ENCODE assay signal across 1 cellular context in genomic region chr14:68781161-68782021, GRCh38.
A peak's percentile ranks its signal among the peaks of the same experiment; 100 is the strongest.
TF ChIP-seq lines count a peak whose summit lies in the region.

No MANE protein-coding gene starts in this region.

TF ChIP-seq in K562, 482 proteins besides CTCF, POLR2A, EP300 and RAD21 (continued from another document):
- no peak for TF ChIP-seq CREB3L1 (IDR thresholded peaks at IDR 0.05; ENCODE audit: borderline replicate concordance, low read depth)
- peak; percentile 46; the same call in 1 of the 2 replicates for TF ChIP-seq TAL1 (IDR thresholded peaks at IDR 0.05)
- 0 out of 2 replicates have a peak, but pooled peaks have one; percentile 44 for TF ChIP-seq BHLHE40 (IDR thresholded peaks at IDR 0.05; ENCODE audit: low read length)
- TF ChIP-seq MEIS2 (IDR thresholded peaks at IDR 0.05; ENCODE audit: partially characterized antibody): peak; percentile 17
- TF ChIP-seq TCF3 (CRISPR knock-in tag; IDR thresholded peaks at IDR 0.05): peak; percentile 45
- no peak for TF ChIP-seq ID3 (CRISPR knock-in tag; IDR thresholded peaks at IDR 0.05)
- peak; percentile 18; the same call in 1 of the 2 replicates for TF ChIP-seq ID3 (tag; IDR thresholded peaks at IDR 0.05)
- no peak for TF ChIP-seq DIDO1 (tag; IDR thresholded peaks at IDR 0.05; ENCODE audit: low read depth)
- 0 out of 2 replicates have a peak, but pooled peaks have one; percentile 27 for TF ChIP-seq PHF8 (IDR thresholded peaks at IDR 0.05; ENCODE audit: borderline replicate concordance, low read length)
- TF ChIP-seq BCOR (IDR thresholded peaks at IDR 0.05): peak; percentile 24; the same call in 1 of the 2 replicates
- 0 out of 2 replicates have a peak, but pooled peaks have one; percentile 18 for TF ChIP-seq TEAD4 (IDR thresholded peaks at IDR 0.05; ENCODE audit: low read length)
- TF ChIP-seq TEAD4 (CRISPR knock-in tag; IDR thresholded peaks at IDR 0.05; ENCODE audit: borderline replicate concordance): no peak
- peak; percentile 49 for TF ChIP-seq JUND (IDR thresholded peaks at IDR 0.05; ENCODE audit: borderline replicate concordance, low read depth, low read length)
- no peak for TF ChIP-seq JUND (tag; IDR thresholded peaks at IDR 0.05; ENCODE audit: borderline replicate concordance, low read depth, low read length)
- peak; percentile 44; the same call in 1 of the 2 replicates for TF ChIP-seq NFRKB (IDR thresholded peaks at IDR 0.05; ENCODE audit: low read depth)
- TF ChIP-seq PRDM10 (IDR thresholded peaks at IDR 0.05; ENCODE audit: partially characterized antibody): peak; percentile 98
- no peak for TF ChIP-seq ESRRB (CRISPR knock-in tag; IDR thresholded peaks at IDR 0.05; ENCODE audit: borderline replicate concordance)
- TF ChIP-seq TCF7L2 (IDR thresholded peaks at IDR 0.05; ENCODE audit: low read depth, low read length): peak; percentile 55
- peak; percentile 13; the same call in 1 of the 2 replicates for TF ChIP-seq NCOR1 (IDR thresholded peaks at IDR 0.05)
- TF ChIP-seq MBD2 (IDR thresholded peaks at IDR 0.05; ENCODE audit: borderline replicate concordance, low read depth): 0 out of 2 replicates have a peak, but pooled peaks have one; percentile 62
- peak; percentile 38 for TF ChIP-seq ZFP36 (IDR thresholded peaks at IDR 0.05; ENCODE audit: low read depth, low read length, partially characterized antibody)
- peak; percentile 57 for TF ChIP-seq CBFA2T2 (conservative IDR thresholded peaks at IDR 0.05)
- peak; percentile 47; the same call in 1 of the 2 replicates for TF ChIP-seq ARID1B (IDR thresholded peaks at IDR 0.05)
- TF ChIP-seq RBM25 (IDR thresholded peaks at IDR 0.05; ENCODE audit: low read depth, low read length, severe bottlenecking): peak; percentile 47
- 0 out of 2 replicates have a peak, but pooled peaks have one; percentile 27 for TF ChIP-seq ZNF589 (CRISPR knock-in tag; IDR thresholded peaks at IDR 0.05; ENCODE audit: low read depth)
- TF ChIP-seq ATF7 (IDR thresholded peaks at IDR 0.05): peak; percentile 92
- TF ChIP-seq RNF2 (IDR thresholded peaks at IDR 0.05): 0 out of 2 replicates have a peak, but pooled peaks have one; percentile 21
- TF ChIP-seq ZNF212 (CRISPR knock-in tag; IDR thresholded peaks at IDR 0.05): no peak
- 0 out of 2 replicates have a peak, but pooled peaks have one; percentile 30 for TF ChIP-seq LCOR (CRISPR knock-in tag; IDR thresholded peaks at IDR 0.05)
- no peak for TF ChIP-seq CBX1 (IDR thresholded peaks at IDR 0.05; ENCODE audit: low read depth)
- no peak for TF ChIP-seq TBL1XR1 (IDR thresholded peaks at IDR 0.05; ENCODE audit: low read length in 2 of 2)
- 0 out of 2 replicates have a peak, but pooled peaks have one; percentile 52 for TF ChIP-seq TCF7 (IDR thresholded peaks at IDR 0.05; ENCODE audit: borderline replicate concordance)
- 0 out of 2 replicates have a peak, but pooled peaks have one; percentile 25 for TF ChIP-seq NBN (IDR thresholded peaks at IDR 0.05; ENCODE audit: low read depth)
- TF ChIP-seq ZNF561 (CRISPR knock-in tag; conservative IDR thresholded peaks at IDR 0.05): no peak
- TF ChIP-seq CBFA2T3 (IDR thresholded peaks at IDR 0.05): peak; percentile 80
- TF ChIP-seq LEF1 (IDR thresholded peaks at IDR 0.05): 0 out of 2 replicates have a peak, but pooled peaks have one; percentile 10
